8 cellular contexts compared by ENCODE assay signal in genomic region chr12:52390739-52391617, GRCh38. TPM values are rescaled to one million over a fixed set of nuclear protein-coding genes. Genes with fewer than 3 reads are reported as not detected.
DNase-seq lines count a peak whose midpoint lies in the region; ATAC-seq and TF ChIP-seq lines count a peak whose summit lies in the region.

No MANE protein-coding gene starts in this region.

- no peak overlapping the region for H3K4me3 Mint-ChIP-seq in CD8-positive, alpha-beta memory T cell

- no peak overlapping the region for H3K27ac Mint-ChIP-seq in CD8-positive, alpha-beta memory T cell

- no peaks in the 10 kb centered on the region for H3K9me3 ChIP-seq in mucosa of descending colon
- no peaks in the 10 kb centered on the region for H3K9me3 ChIP-seq in CD8-positive, alpha-beta memory T cell (ENCODE audit: low read length)

- H3K27me3 Mint-ChIP-seq in CD8-positive, alpha-beta memory T cell, result peaks cover 4 to 8% of the 10 kb centered on the region in 2 donors

- POLR2A ChIA-PET in CD8-positive, alpha-beta memory T cell (lab: Charles Lee), result no interaction called here

- no peaks in the 10 kb centered on the region for H3K4me1 Mint-ChIP-seq in CD8-positive, alpha-beta memory T cell

- DNase-seq in EH (ENCODE audit: low read depth), result peak; percentile 54
- DNase-seq in LNCaP clone FGC (ENCODE audit: low read depth), result no peak
- DNase-seq in dermis blood vessel endothelial cell, result peak; percentile 36
- peak in 2 of 3 donors; percentile 38 to 46 for DNase-seq in mucosa of descending colon
- DNase-seq in NCI-H1105 (lab: John Stamatoyannopoulos, UW), result no peak
- no peak for DNase-seq in cortex of kidney (lab: John Stamatoyannopoulos, UW)
- DNase-seq in CD8-positive, alpha-beta memory T cell, result no peak

- H3K27me3 ChIP-seq in CD8-positive, alpha-beta memory T cell (ENCODE audit: insufficient read depth, low read length, poor library complexity, severe bottlenecking), result no peaks in the 10 kb centered on the region

- H3K36me3 ChIP-seq in mucosa of descending colon (ENCODE audit: low read depth), result no peaks in the 10 kb centered on the region
- H3K36me3 ChIP-seq in CD8-positive, alpha-beta memory T cell (ENCODE audit: insufficient read depth, low read length), result no peaks in the 10 kb centered on the region

- peak; percentile 47 for ATAC-seq in mucosa of descending colon
- no peak for ATAC-seq in HG02938 (IDR thresholded peaks at IDR 0.05; ENCODE audit: unreplicated experiment)

- intact Hi-C loops in mucosa of descending colon (cut with DNase I, micrococcal nuclease), result no loop called here

- TF ChIP-seq CTCF in LNCaP clone FGC (IDR thresholded peaks at IDR 0.05; ENCODE audit: control insufficient read depth, extremely low read depth, insufficient read depth) (peak; percentile 67), mucosa of descending colon (IDR thresholded peaks at IDR 0.05) (no peak)

- H3K4me3 ChIP-seq in LNCaP clone FGC (ENCODE audit: low read depth, low read length), result no peak overlapping the region
- H3K4me3 ChIP-seq in mucosa of descending colon, result no peak overlapping the region
- H3K4me3 ChIP-seq in CD8-positive, alpha-beta memory T cell (ENCODE audit: low read length), result no peak overlapping the region

- no peak overlapping the region for H3K27ac ChIP-seq in CD8-positive, alpha-beta memory T cell (ENCODE audit: low read depth, low read length)

- H3K4me1 ChIP-seq in mucosa of descending colon (ENCODE audit: low read depth), result no peaks in the 10 kb centered on the region
- no peaks in the 10 kb centered on the region for H3K4me1 ChIP-seq in CD8-positive, alpha-beta memory T cell (ENCODE audit: insufficient read depth, low read length)

- CTCF ChIA-PET in CD8-positive, alpha-beta memory T cell (lab: Charles Lee), result interaction anchor here (1.0 kb wide), 1 partner anchor 488 kb away, joined by 3 read pairs; no protein-coding TSS in a partner anchor

- H3K36me3 Mint-ChIP-seq in CD8-positive, alpha-beta memory T cell, result no peaks in the 10 kb centered on the region

- no peaks in the 10 kb centered on the region for H3K9me3 Mint-ChIP-seq in CD8-positive, alpha-beta memory T cell

RNA-seq across cellular contexts. Expression of gene KRT84, which starts 5.5 kb away (rescaled TPM):
- total RNA-seq in dermis blood vessel endothelial cell (not detected in 2 replicates), mucosa of descending colon (not detected)
- total RNA-seq in CD8-positive, alpha-beta memory T cell, result not detected
- polyA plus RNA-seq in CD8-positive, alpha-beta memory T cell, result not detected

RNA-seq across cellular contexts. Expression of gene KRT82, which starts 15.2 kb away (rescaled TPM):
- not detected in 2 replicates for total RNA-seq in dermis blood vessel endothelial cell
- total RNA-seq in mucosa of descending colon, result not detected
- not detected for total RNA-seq in CD8-positive, alpha-beta memory T cell
- polyA plus RNA-seq in CD8-positive, alpha-beta memory T cell, result not detected

RNA-seq across cellular contexts. Expression of gene KRT85, which starts 23.7 kb away (rescaled TPM):
- total RNA-seq in dermis blood vessel endothelial cell (not detected in 2 replicates), mucosa of descending colon (not detected)
- not detected for total RNA-seq in CD8-positive, alpha-beta memory T cell
- polyA plus RNA-seq in CD8-positive, alpha-beta memory T cell, result not detected

RNA-seq across cellular contexts. Expression of gene KRT75, which starts 43.2 kb away (rescaled TPM):
- not detected in 2 replicates for total RNA-seq in dermis blood vessel endothelial cell
- total RNA-seq in mucosa of descending colon, result not detected
- not detected for total RNA-seq in CD8-positive, alpha-beta memory T cell
- not detected for polyA plus RNA-seq in CD8-positive, alpha-beta memory T cell

Comparison
In these comparisons a context has a peak if more than half of its experiments do, and no peak if none do; other contexts are left out.
1. DNase-seq: peak in EH (single experiment), dermis blood vessel endothelial cell (single experiment) and mucosa of descending colon (2 of 3); none in LNCaP clone FGC (single experiment), NCI-H1105 (single experiment), cortex of kidney (single experiment) and CD8-positive, alpha-beta memory T cell (0 of 5).